In genomic region chr2:235447210-235447609, GRCh38 we compare ENCODE assay signal across 2 cellular contexts.
TF ChIP-seq lines count a peak whose summit lies in the region.

No MANE protein-coding gene starts in this region.

TF ChIP-seq in IMR-90, 13 proteins besides CTCF, POLR2A, EP300 and RAD21 (continued from another document):
- TF ChIP-seq MAZ (IDR thresholded peaks at IDR 0.05; ENCODE audit: borderline replicate concordance, low read depth, low read length) (no peak), ELK1 (IDR thresholded peaks at IDR 0.05; ENCODE audit: borderline replicate concordance, low read depth, low read length) (no peak), NFE2L2 (IDR thresholded peaks at IDR 0.05; ENCODE audit: low read depth, low read length) (no peak), MXI1 (IDR thresholded peaks at IDR 0.05; ENCODE audit: borderline replicate concordance, low read depth, low read length) (no peak), BHLHE40 (IDR thresholded peaks at IDR 0.05; ENCODE audit: low read depth, low read length) (no peak), SMC3 (IDR thresholded peaks at IDR 0.05; ENCODE audit: low read depth, low read length) (no peak), RFX5 (IDR thresholded peaks at IDR 0.05; ENCODE audit: low read depth, low read length) (no peak), CHD1 (IDR thresholded peaks at IDR 0.05; ENCODE audit: low read depth, low read length) (no peak), USF2 (IDR thresholded peaks at IDR 0.05; ENCODE audit: low read depth, low read length) (no peak)
TF ChIP-seq in IMR-90: peak in this region for 0.

TF ChIP-seq in K562, 482 proteins besides CTCF, POLR2A, EP300 and RAD21 (continued from another document):
- TF ChIP-seq RBM25 (IDR thresholded peaks at IDR 0.05; ENCODE audit: low read depth, low read length, severe bottlenecking) (peak; percentile 94), WHSC1 (IDR thresholded peaks at IDR 0.05; ENCODE audit: low read length) (no peak), MNT (conservative IDR thresholded peaks at IDR 0.05) (no peak), RCOR1 (IDR thresholded peaks at IDR 0.05; ENCODE audit: borderline replicate concordance in 1 of 2, low read depth in 2 of 2, low read length in 2 of 2) (0 out of 4 replicates have a peak, but pooled peaks of 1 of the 2 experiments have one; percentile 13), PRDM10 (IDR thresholded peaks at IDR 0.05; ENCODE audit: partially characterized antibody) (no peak), ZNF12 (CRISPR knock-in tag; IDR thresholded peaks at IDR 0.05) (no peak), ZSCAN32 (CRISPR knock-in tag; IDR thresholded peaks at IDR 0.05) (no peak)
